ENCODE assay signal across 18 cellular contexts in genomic region chr12:63922446-63922845, GRCh38.
DNase-seq lines count a peak whose midpoint lies in the region; ATAC-seq, FAIRE-seq and TF ChIP-seq lines count a peak whose summit lies in the region.
"Had no signal": no experiment of that assay in that cellular context is flagged by ENCODE, and none has a peak within 500 bp of the region (broad histone marks: within the 10 kb centered on the region; RNA-seq: fewer than 3 reads in every experiment).

No MANE protein-coding gene starts in this region.

- H3K27me3 ChIP-seq in AG04450 (ENCODE audit: control insufficient read depth, insufficient read depth, low read length): no peaks in the 10 kb centered on the region
- H3K27me3 ChIP-seq in bronchial epithelial cell (ENCODE audit: control insufficient read depth, insufficient read depth, low read length): no peaks in the 10 kb centered on the region
- H3K27me3 ChIP-seq: adrenal gland had no signal

- POLR2A ChIA-PET in AG04450 (lab: Yijun Ruan, JAX): interaction anchor here (0.6 kb wide), 1 partner anchor 155 kb away, joined by 3 read pairs; no protein-coding TSS in a partner anchor

- H3K4me3 ChIP-seq in AG04450 (ENCODE audit: low read depth, low read length) (no peak overlapping the region), bronchial epithelial cell (ENCODE audit: low read depth, low read length) (no peak overlapping the region)
- H3K4me3 ChIP-seq: adrenal gland, coronary artery, left ventricle myocardium inferior, SK-N-MC had no signal

- no peaks in the 10 kb centered on the region for H3K9me3 ChIP-seq in AG04450 (ENCODE audit: control insufficient read depth, insufficient read depth, low read length)
- H3K9me3 ChIP-seq: adrenal gland, left ventricle myocardium inferior had no signal

- no peak for FAIRE-seq in bronchial epithelial cell (lab: Jason Lieb, UNC)
- FAIRE-seq: GM18507, GM19239 had no signal

- H3K36me3 ChIP-seq in bronchial epithelial cell (ENCODE audit: control insufficient read depth, insufficient read depth, low read length): no peaks in the 10 kb centered on the region
- H3K36me3 ChIP-seq: adrenal gland, left ventricle myocardium inferior had no signal

- DNase-seq in AG04450 (ENCODE audit: low read depth, low spot score): peak; percentile 33
- peak; percentile 36 for DNase-seq in HS-5 (ENCODE audit: low read depth)
- DNase-seq in bronchial epithelial cell (ENCODE audit: low read depth): peak; percentile 83
- DNase-seq in islet precursor cell: peak; percentile 69
- no peak for DNase-seq in anterior cingulate cortex (lab: John Stamatoyannopoulos, UW)
- no peak for DNase-seq in NCI-H2196 treated with DMSO at 0.1 percent for 48 hours (lab: John Stamatoyannopoulos, UW; ENCODE audit: unreplicated experiment)
- DNase-seq: activated CD4-positive, alpha-beta memory T cell treated with anti-CD3 and anti-CD28 coated beads for 36 hours; adrenal gland; left ventricle myocardium inferior; naive thymus-derived CD4-positive, alpha-beta T cell; NCI-H1092; substantia nigra had no signal

- TF ChIP-seq CTCF in AG04450 (IDR thresholded peaks at IDR 0.05; ENCODE audit: low read depth, low read length) (no peak), bronchial epithelial cell (IDR thresholded peaks at IDR 0.05; ENCODE audit: insufficient read depth, low read length, severe bottlenecking) (no peak)

- peak overlapping the region; percentile 21 for H3K27ac ChIP-seq in AG04450 (ENCODE audit: low read depth, low read length)
- H3K27ac ChIP-seq: adrenal gland, coronary artery, left ventricle myocardium inferior, SK-N-MC had no signal

- CTCF ChIA-PET in AG04450 (lab: Charles Lee): no interaction called here

- ATAC-seq in HG02852 (IDR thresholded peaks at IDR 0.05; ENCODE audit: unreplicated experiment) (no peak), HG03108 (IDR thresholded peaks at IDR 0.05; ENCODE audit: unreplicated experiment) (no peak)
- ATAC-seq: naive thymus-derived CD4-positive, alpha-beta T cell had no signal

Comparison
In these comparisons a context has a peak if more than half of its experiments do, and no peak if none do; other contexts are left out.
1. DNase-seq: peak in AG04450 (single experiment), HS-5 (single experiment), bronchial epithelial cell (single experiment) and islet precursor cell (single experiment); none in anterior cingulate cortex (0 of 58) and NCI-H2196 treated with DMSO at 0.1 percent for 48 hours (single experiment).